ENCODE assay signal across 28 cellular contexts in the genomic region with DNA sequence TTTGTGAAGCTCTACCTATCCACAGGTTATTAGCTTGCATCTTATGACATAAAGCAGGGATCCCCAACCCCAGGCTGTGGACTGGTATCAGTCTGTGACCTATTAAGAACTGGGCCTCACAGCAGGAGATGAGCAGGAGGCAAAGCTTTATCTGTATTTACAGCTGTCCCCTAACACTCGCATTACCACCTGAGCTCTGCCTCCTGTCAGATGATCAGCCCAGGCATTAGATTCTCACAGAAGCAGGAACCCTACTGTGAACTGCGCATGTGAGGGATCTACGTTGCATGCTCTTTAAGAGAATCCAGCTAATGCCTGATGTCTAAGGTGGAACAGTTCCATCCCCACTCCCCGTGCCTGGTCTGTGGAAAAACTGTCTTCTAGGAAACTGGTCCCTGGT. TPM values are rescaled to one million over a fixed set of nuclear protein-coding genes. Genes with fewer than 3 reads are reported as not detected.
A peak's percentile ranks its signal among the peaks of the same experiment; 100 is the strongest.
DNase-seq lines count a peak whose midpoint lies in the region; ATAC-seq, FAIRE-seq and TF ChIP-seq lines count a peak whose summit lies in the region.
"Had no signal": no experiment of that assay in that cellular context is flagged by ENCODE, and none has a peak within 500 bp of the region (broad histone marks: within the 10 kb centered on the region; RNA-seq: fewer than 3 reads in every experiment).

No MANE protein-coding gene starts in this region.

- no peaks in the 10 kb centered on the region for H4K20me1 ChIP-seq in GM12878 (ENCODE audit: control insufficient read depth, insufficient read depth)

- H3K36me3 ChIP-seq in HUES48 (ENCODE audit: control insufficient read depth, insufficient read depth, low read length): peaks cover 13% of the 10 kb centered on the region; the same call in 1 of the 2 replicates
- H3K36me3 ChIP-seq in GM12878 (ENCODE audit: control insufficient read depth in 2 of 2, insufficient read depth in 2 of 2, low read length in 1 of 2): peaks cover 4 to 17% of the 10 kb centered on the region in 2 experiments
- no peaks in the 10 kb centered on the region for H3K36me3 ChIP-seq in iPS-15b (ENCODE audit: control insufficient read depth, insufficient read depth, low read length)
- no peaks in the 10 kb centered on the region for H3K36me3 ChIP-seq in ovary
- H3K36me3 ChIP-seq: ascending aorta, gastrocnemius medialis, transverse colon had no signal

- no peak for ATAC-seq in GM12878
- no peak for ATAC-seq in Right ventricle myocardium inferior
- ATAC-seq in activated T-cell treated with anti-CD3 and anti-CD28 coated beads, Interleukin-2, amount 50 U/mL, for 72 hours (replicated peaks in 1 of 2): no peak
- ATAC-seq: gastrocnemius medialis had no signal

- no peak overlapping the region for H2AFZ ChIP-seq in GM12878 (ENCODE audit: control insufficient read depth, low read depth, low read length)

- TF ChIP-seq EP300 in GM12878 (IDR thresholded peaks at IDR 0.05; ENCODE audit: borderline replicate concordance in 1 of 2, control insufficient read depth in 1 of 2, low read depth in 2 of 2, low read length in 2 of 2): no peak
- no peak for TF ChIP-seq EP300 in ovary (IDR thresholded peaks at IDR 0.05)

- H3K4me3 Mint-ChIP-seq in activated T-cell treated with anti-CD3 and anti-CD28 coated beads, Interleukin-2, amount 50 U/mL, for 72 hours: no peak overlapping the region
- H3K4me3 Mint-ChIP-seq: activated naive CD8-positive, alpha-beta T cell had no signal

- SMC1A ChIA-PET in GM12878 (lab: Charles Lee; ENCODE audit: uncharacterized antibody, unreplicated experiment): interaction anchor here (1.1 to 6.8 kb wide), 4 partner anchors 9 to 65 kb away, joined by 3 to 52 read pairs (median 6); no protein-coding TSS in a partner anchor

- DNase-seq in NCI-H82 (lab: John Stamatoyannopoulos, UW) (peak; percentile 2), NCI-H82 treated with DMSO at 0.1 percent for 48 hours (lab: John Stamatoyannopoulos, UW; ENCODE audit: unreplicated experiment) (no peak), GM12878 (ENCODE audit: low read depth, low spot score) (no peak), Right ventricle myocardium inferior (ENCODE audit: missing footprints) (no peak), ovary (no peak)
- DNase-seq in activated T-cell treated with anti-CD3 and anti-CD28 coated beads, Interleukin-2, amount 50 U/mL, for 72 hours: no peak
- DNase-seq: 8988T; activated CD8-positive, alpha-beta memory T cell treated with anti-CD3 and anti-CD28 coated beads, Interleukin-2, amount 50 U/mL, for 4 hours; DND-41; gastrocnemius medialis; hypothalamus; left ventricle myocardium inferior; NCI-H1105; NCI-H2029; NCI-H226; NCI-H774; OCI-M1; SK-N-SH; small intestine; stimulated activated CD4-positive, alpha-beta T cell treated with anti-CD3 and anti-CD28 coated beads, Interleukin-1b, Interleukin-23, amount 100 ng/mL, for 48 hours; stimulated activated CD8-positive, alpha-beta memory T cell treated with anti-CD3 and anti-CD28 coated beads, Interleukin-4, amount 100 ng/mL, for 48 hours; transverse colon had no signal

- 100% methylated on average over 4 of the region's 4 CpGs for WGBS in GM12878 (ENCODE audit: insufficient coverage, insufficient replicate concordance, low lambda C conversion rate, missing lambda C conversion rate)
- 88 to 93% (median 89%) methylated on average over 4 of the region's 4 CpGs for WGBS in ovary, 3 donors

- no peak overlapping the region for H3K4me2 ChIP-seq in GM12878 (ENCODE audit: control insufficient read depth, insufficient read depth)
- H3K4me2 ChIP-seq: SK-N-SH had no signal

- peaks cover 15 to 27% of the 10 kb centered on the region in 2 donors for H3K36me3 Mint-ChIP-seq in activated T-cell treated with anti-CD3 and anti-CD28 coated beads, Interleukin-2, amount 50 U/mL, for 72 hours (ENCODE audit: insufficient read depth in 2 of 2)

- RAD21 ChIA-PET in GM12878 (lab: Charles Lee; ENCODE audit: unreplicated experiment): interaction anchor here (3.5 kb wide), 1 partner anchor 18 kb away, joined by 13 read pairs; no protein-coding TSS in a partner anchor

- H3K9ac ChIP-seq in HUES48 (ENCODE audit: low read depth, low read length): no peak overlapping the region
- no peak overlapping the region for H3K9ac ChIP-seq in GM12878 (ENCODE audit: control insufficient read depth, insufficient read depth, low read length)
- H3K9ac ChIP-seq in iPS-15b (ENCODE audit: low read depth, low read length): peak overlapping the region; percentile 3
- H3K9ac ChIP-seq: SK-N-SH had no signal

- POLR2A ChIA-PET in GM12878 (lab: Charles Lee): interaction anchor here (0.9 to 2.0 kb wide), 3 partner anchors 8 to 20 kb away, joined by 4 to 6 read pairs (median 6); a partner anchor contains a TSS

- peaks cover 82% of the 10 kb centered on the region for H3K79me2 ChIP-seq in GM12878 (ENCODE audit: control insufficient read depth, insufficient read depth, low read length)

- H3K4me1 ChIP-seq in HUES48 (ENCODE audit: control insufficient read depth, insufficient read depth, low read length) (peaks cover 45% of the 10 kb centered on the region), GM12878 (ENCODE audit: control insufficient read depth, insufficient read depth, low read length) (peaks cover 47% of the 10 kb centered on the region), iPS-15b (ENCODE audit: control insufficient read depth, insufficient read depth, low read length) (peaks cover 39% of the 10 kb centered on the region), ovary (ENCODE audit: insufficient read depth) (peaks cover 7% of the 10 kb centered on the region)
- H3K4me1 ChIP-seq: ascending aorta had no signal

- TF ChIP-seq POLR2A in GM12878 (IDR thresholded peaks at IDR 0.05; ENCODE audit: low read depth, low read length) (no peak), ovary (IDR thresholded peaks at IDR 0.05) (no peak)

- intact Hi-C loops in GM12878 (cut with micrococcal nuclease; ENCODE audit: unreplicated experiment) (no loop called here), Right ventricle myocardium inferior (cut with DNase I) (no loop called here), ovary (cut with DNase I) (no loop called here)

- in situ Hi-C loops in GM12878 (cut with MboI): no loop called here

- no peak for TF ChIP-seq CTCF in GM12878 (IDR thresholded peaks at IDR 0.05 in 2 of 3, conservative IDR thresholded peaks at IDR 0.05 in 1 of 3; ENCODE audit: control insufficient read depth in 2 of 3, extremely low read depth in 1 of 3, insufficient read depth in 1 of 3, low read depth in 3 of 3, low read length in 3 of 3)
- no peak for TF ChIP-seq CTCF in ovary (IDR thresholded peaks at IDR 0.05)

- H3K27ac ChIP-seq in HUES48 (ENCODE audit: low read depth, low read length): peak overlapping the region; percentile 18
- H3K27ac ChIP-seq in GM12878 (ENCODE audit: control insufficient read depth, insufficient read depth): no peak overlapping the region
- H3K27ac ChIP-seq in ovary: no peak overlapping the region
- H3K27ac ChIP-seq: ascending aorta, gastrocnemius medialis, left ventricle myocardium inferior, transverse colon had no signal

- CTCF ChIA-PET in GM12878 (lab: Yijun Ruan, JAX): interaction anchor here (2.6 kb wide), 1 partner anchor 75 kb away, joined by 18 read pairs; no protein-coding TSS in a partner anchor

- no peaks in the 10 kb centered on the region for H3K9me3 ChIP-seq in HUES48 (ENCODE audit: control insufficient read depth, insufficient read depth, low read length)
- H3K9me3 ChIP-seq in GM12878 (replicated peaks; ENCODE audit: control insufficient read depth, insufficient read depth, low read length): peaks cover 3% of the 10 kb centered on the region
- no peaks in the 10 kb centered on the region for H3K9me3 ChIP-seq in iPS-15b (ENCODE audit: control insufficient read depth, insufficient read depth, low read length)
- no peaks in the 10 kb centered on the region for H3K9me3 ChIP-seq in ovary
- H3K9me3 ChIP-seq: ascending aorta, gastrocnemius medialis, left ventricle myocardium inferior, SK-N-SH, transverse colon had no signal

- H3K27ac Mint-ChIP-seq in activated T-cell treated with anti-CD3 and anti-CD28 coated beads, Interleukin-2, amount 50 U/mL, for 72 hours: no peak overlapping the region
- H3K27ac Mint-ChIP-seq: activated naive CD8-positive, alpha-beta T cell; activated T-helper 2 cell treated with anti-CD3 and anti-CD28 coated beads, Interferon-gamma antibody, Interleukin-2, Interleukin-4, amounts not matched to agents 10 μg/mL and 5 μg/mL and 100 μg/mL, durations not matched to agents 14 hours and 24 hours and 36 hours had no signal

- H3K9me3 Mint-ChIP-seq in activated T-cell treated with anti-CD3 and anti-CD28 coated beads, Interleukin-2, amount 50 U/mL, for 72 hours: no peaks in the 10 kb centered on the region

- BruUV-seq in GM12878 (replicated peaks; lab: Mats Ljungman, UMichigan): TSS peak; percentile 46

- FAIRE-seq in GM12878 (lab: Jason Lieb, UNC): no peak
- FAIRE-seq: endometrium, small intestine had no signal

- H3K4me3 ChIP-seq in HUES48 (ENCODE audit: low read depth, low read length) (no peak overlapping the region), GM12878 (no peak overlapping the region), iPS-15b (ENCODE audit: low read depth, low read length) (no peak overlapping the region), ovary (no peak overlapping the region)
- H3K4me3 ChIP-seq: ascending aorta, gastrocnemius medialis, left ventricle myocardium inferior, transverse colon had no signal

- H3K4me1 Mint-ChIP-seq in activated T-cell treated with anti-CD3 and anti-CD28 coated beads, Interleukin-2, amount 50 U/mL, for 72 hours (ENCODE audit: low read depth): peaks cover 74% of the 10 kb centered on the region

- no peak for TF ChIP-seq RAD21 in GM12878 (IDR thresholded peaks at IDR 0.05; ENCODE audit: insufficient read depth, low read depth, low read length)

- H3K27me3 Mint-ChIP-seq in activated T-cell treated with anti-CD3 and anti-CD28 coated beads, Interleukin-2, amount 50 U/mL, for 72 hours (ENCODE audit: low read depth): no peaks in the 10 kb centered on the region
- H3K27me3 Mint-ChIP-seq: activated naive CD8-positive, alpha-beta T cell had no signal

- no peaks in the 10 kb centered on the region for H3K27me3 ChIP-seq in HUES48 (ENCODE audit: control insufficient read depth, insufficient read depth, low read length)
- H3K27me3 ChIP-seq in GM12878 (replicated peaks in 1 of 2; ENCODE audit: control insufficient read depth in 2 of 2, insufficient read depth in 2 of 2, low read length in 1 of 2): no peaks in the 10 kb centered on the region
- H3K27me3 ChIP-seq in iPS-15b (ENCODE audit: control insufficient read depth, insufficient read depth, low read length): no peaks in the 10 kb centered on the region
- H3K27me3 ChIP-seq in ovary: no peaks in the 10 kb centered on the region
- H3K27me3 ChIP-seq: ascending aorta, gastrocnemius medialis, transverse colon had no signal

RNA-seq across cellular contexts. Expression of a gene that starts 19.7 kb away (rescaled TPM):
- total RNA-seq in GM12878 (2013; cell fraction: nucleolus; rRNA removed): 68.9 and 73.9 TPM in 2 replicates
- 44.5 and 55.5 TPM in 2 replicates for total RNA-seq in GM12878 (2014; rRNA removed)
- 50.9 TPM in 2 replicates for total RNA-seq in GM12878 (2014; rRNA removed; fragmentation: Illumina TruSeq; extraction: Trizol)
- 48.4 and 50.7 TPM in 2 replicates for total RNA-seq in GM12878 (2021)
- 15.2 TPM for polyA plus RNA-seq in GM12878 (2011; ENCODE audit: low read depth)
- polyA plus RNA-seq in GM12878 (2011; rRNA removed): 61.5 and 64.7 TPM in 2 replicates
- 40.9 and 41.2 TPM in 2 replicates for polyA plus RNA-seq in GM12878 (2011; cell fraction: cytosol; rRNA removed)
- 34.3 and 43.8 TPM in 2 replicates for polyA plus RNA-seq in GM12878 (2011; cell fraction: nucleus; rRNA removed)
- 23.6 and 28.8 TPM in 2 replicates for polyA plus RNA-seq in GM12878 (2012)
- 46.9 and 64.0 TPM in 2 replicates for polyA plus RNA-seq in GM12878 (2014; fragmentation: Illumina TruSeq; extraction: Trizol)
- polyA plus RNA-seq in GM12878 (2014; fragmentation: Nextera tagmentation; extraction: Ambion mirVana): 1 to 10 TPM; 4.3 to 7.7 TPM
- 30.7 and 35.4 TPM in 2 replicates for polyA plus RNA-seq in GM12878 (2014; rRNA removed)
- polyA plus RNA-seq in GM12878 (2016; fragmentation: Nextera tagmentation; extraction: Ambion mirVana): 10 to 100 TPM; 27.8 to 28.2 TPM
- 111 and 144 TPM in 2 replicates for polyA minus RNA-seq in GM12878 (2011; rRNA and poly(A)+ RNA removed)
- 39.8 and 43.9 TPM in 2 replicates for polyA minus RNA-seq in GM12878 (2011; cell fraction: cytosol; rRNA and poly(A)+ RNA removed)
- 24.8 and 39.9 TPM in 2 replicates for polyA minus RNA-seq in GM12878 (2011; cell fraction: nucleus; rRNA and poly(A)+ RNA removed)
- total RNA-seq in Right ventricle myocardium inferior: 63.0 TPM
- total RNA-seq in activated T-cell treated with anti-CD3 and anti-CD28 coated beads, Interleukin-2, amount 50 U/mL, for 72 hours: 10 to 100 TPM; 43.2 to 55.2 TPM
- total RNA-seq in ovary: 10 to 100 TPM; 49.8 to 73.4 (median 53.0) TPM
- polyA plus RNA-seq in ovary: 10 to 100 TPM; 20.5 to 70.0 TPM
